ENCODE assay signal across 21 cellular contexts in genomic region chr17:530851-531250, GRCh38.
A peak's percentile ranks its signal among the peaks of the same experiment; 100 is the strongest.
DNase-seq lines count a peak whose midpoint lies in the region; FAIRE-seq and TF ChIP-seq lines count a peak whose summit lies in the region.
"Had no signal": no experiment of that assay in that cellular context is flagged by ENCODE, and none has a peak within 500 bp of the region (broad histone marks: within the 10 kb centered on the region; RNA-seq: fewer than 3 reads in every experiment).

No MANE protein-coding gene starts in this region.

- peaks cover 39% of the 10 kb centered on the region for H3K4me1 Mint-ChIP-seq in nephron

- no peak overlapping the region for H2BK12ac ChIP-seq in H1 (ENCODE audit: low read depth, low read length)

- no peak overlapping the region for H2AFZ ChIP-seq in Loucy (ENCODE audit: low read length)
- no peak overlapping the region for H2AFZ ChIP-seq in H1 (ENCODE audit: low read length)
- H2AFZ ChIP-seq in GM23248 = no peak overlapping the region

- H3K4me3 Mint-ChIP-seq in nephron = no peak overlapping the region
- H3K4me3 Mint-ChIP-seq: CD4-positive, alpha-beta T cell had no signal

- H2AK5ac ChIP-seq in H1 (ENCODE audit: low read depth, low read length) = no peak overlapping the region

- no peaks in the 10 kb centered on the region for H3K23me2 ChIP-seq in H1 (ENCODE audit: low read depth, low read length)

- H3K18ac ChIP-seq in H1 (ENCODE audit: extremely low read depth, low read length) = no peak overlapping the region

- peaks cover 40 to 77% (median 61%) of the 10 kb centered on the region in 11 experiments for H3K36me3 ChIP-seq in BLaER1 treated with 17β-estradiol and CSF1 and Interleukin-3, amounts not matched to agents 10 nM and 100 nM
- H3K36me3 ChIP-seq in Loucy (ENCODE audit: insufficient read depth, low read length) (no peaks in the 10 kb centered on the region; the same call in 1 of the 2 replicates), H1 (ENCODE audit: control insufficient read depth in 2 of 4, insufficient read depth in 4 of 4, low read length in 3 of 4) (peaks cover 0 to 9% (median 0%) of the 10 kb centered on the region in 4 experiments; a peak in 3 of 8 replicates), GM23248 (ENCODE audit: low read depth) (peaks cover 26% of the 10 kb centered on the region; the same call in 1 of the 2 replicates)
- H3K36me3 ChIP-seq: SJCRH30 had no signal

- POLR2A ChIA-PET in H1 (lab: Charles Lee; ENCODE audit: partially characterized antibody) = interaction anchor here (0.9 kb wide), 1 partner anchor 14 kb away, joined by 4 read pairs; no protein-coding TSS in a partner anchor

- peaks cover 6 to 60% (median 15%) of the 10 kb centered on the region in 11 experiments; a peak in 16 of 22 replicates for H3K9me3 ChIP-seq in BLaER1 treated with 17β-estradiol and CSF1 and Interleukin-3, amounts not matched to agents 10 nM and 100 nM (replicated peaks in 1 of 11)
- H3K9me3 ChIP-seq in Loucy (ENCODE audit: insufficient read depth, low read depth, low read length) = no peaks in the 10 kb centered on the region
- H3K9me3 ChIP-seq in H1 (ENCODE audit: insufficient read depth in 2 of 2, low read depth in 1 of 2, low read length in 1 of 2) = no peaks in the 10 kb centered on the region
- H3K9me3 ChIP-seq in GM23248 (ENCODE audit: low read depth) = no peaks in the 10 kb centered on the region
- H3K9me3 ChIP-seq: SJCRH30 had no signal

- peak overlapping the region in 9 of 11 experiments; percentile 51 to 99 (median 95); a peak in 19 of 22 replicates for H3K27ac ChIP-seq in BLaER1 treated with 17β-estradiol and CSF1 and Interleukin-3, amounts not matched to agents 10 nM and 100 nM
- H3K27ac ChIP-seq in H1 (ENCODE audit: low read depth, low read length) (no peak overlapping the region), GM23248 (no peak overlapping the region)
- H3K27ac ChIP-seq: BLaER1, SJCRH30 had no signal

- H3K9me2 ChIP-seq in Loucy (replicated peaks; ENCODE audit: low read depth, low read length) (no peaks in the 10 kb centered on the region), GM23248 (ENCODE audit: insufficient read depth) (no peaks in the 10 kb centered on the region)

- no peaks in the 10 kb centered on the region for H4K20me1 ChIP-seq in BLaER1 treated with 17β-estradiol and CSF1 and Interleukin-3, amounts not matched to agents 10 nM and 100 nM
- H4K20me1 ChIP-seq in Loucy (ENCODE audit: insufficient read depth, low read length, poor library complexity, severe bottlenecking) (no peaks in the 10 kb centered on the region), H1 (replicated peaks in 1 of 2; ENCODE audit: control insufficient read depth in 1 of 2, insufficient read depth in 2 of 2, low read length in 2 of 2) (no peaks in the 10 kb centered on the region), GM23248 (ENCODE audit: insufficient read depth) (no peaks in the 10 kb centered on the region)
- H4K20me1 ChIP-seq: BLaER1 had no signal

- FAIRE-seq in H1 (lab: Jason Lieb, UNC) = no peak
- FAIRE-seq: D721Med, H54 had no signal

- TF ChIP-seq CTCF in Loucy (conservative IDR thresholded peaks at IDR 0.05; ENCODE audit: low read length) (no peak), H1 (IDR thresholded peaks at IDR 0.05; ENCODE audit: control extremely low read depth in 1 of 3, insufficient read depth in 1 of 3, low read depth in 1 of 3, low read length in 3 of 3) (no peak), nephron (IDR thresholded peaks at IDR 0.05; ENCODE audit: unreplicated experiment in 3 of 3) (no peak)

- H3K36me3 Mint-ChIP-seq in nephron (ENCODE audit: low read depth) = peaks cover 56% of the 10 kb centered on the region

- no peak overlapping the region for H4K8ac ChIP-seq in H1 (ENCODE audit: extremely low read depth, insufficient read depth, low read length)

- H3K4me2 ChIP-seq in BLaER1 treated with 17β-estradiol and CSF1 and Interleukin-3, amounts not matched to agents 10 nM and 100 nM = peak overlapping the region in 9 of 11 experiments; percentile 3 to 85 (median 34); a peak in 12 of 22 replicates
- H3K4me2 ChIP-seq in Loucy (ENCODE audit: low read depth, low read length, poor library complexity, severe bottlenecking) (no peak overlapping the region), H1 (ENCODE audit: insufficient read depth in 1 of 2, low read depth in 2 of 2, low read length in 2 of 2) (no peak overlapping the region), GM23248 (ENCODE audit: unreplicated experiment) (no peak overlapping the region)
- H3K4me2 ChIP-seq: BLaER1 had no signal

- H3K23ac ChIP-seq in H1 (ENCODE audit: insufficient read length) = no peak overlapping the region

- no peaks in the 10 kb centered on the region for H3K79me2 ChIP-seq in Loucy (ENCODE audit: insufficient read depth, low read length)
- no peaks in the 10 kb centered on the region for H3K79me2 ChIP-seq in H1 (ENCODE audit: control insufficient read depth in 1 of 2, insufficient read depth in 2 of 2, low read length in 2 of 2)
- no peaks in the 10 kb centered on the region for H3K79me2 ChIP-seq in GM23248 (ENCODE audit: insufficient read depth)

- TF ChIP-seq EP300 in H1 (IDR thresholded peaks at IDR 0.05; ENCODE audit: borderline replicate concordance in 1 of 2, low read depth in 2 of 2, low read length in 2 of 2) = no peak

- 0 out of 2 replicates have a peak overlapping the region, but pooled peaks have one; percentile 36 for H2BK5ac ChIP-seq in H1 (ENCODE audit: low read depth, low read length)

- H3K4ac ChIP-seq in H1 (replicated peaks; ENCODE audit: insufficient read length, low read depth, low read length) = no peak overlapping the region

- H3K4me3 ChIP-seq in BLaER1 treated with 17β-estradiol and CSF1 and Interleukin-3, amounts not matched to agents 10 nM and 100 nM = no peak overlapping the region
- H3K4me3 ChIP-seq in Loucy (ENCODE audit: low read length, poor library complexity, severe bottlenecking) (no peak overlapping the region), H1 (ENCODE audit: extremely low read depth in 1 of 4, insufficient read depth in 2 of 4, low read depth in 3 of 4, low read length in 4 of 4) (no peak overlapping the region), GM23248 (no peak overlapping the region)
- H3K4me3 ChIP-seq: BLaER1, SJCRH30 had no signal

- H3K14ac ChIP-seq in H1 (ENCODE audit: insufficient read length) = no peak overlapping the region

- peaks cover 32 to 71% (median 57%) of the 10 kb centered on the region in 10 experiments for H3K4me1 ChIP-seq in BLaER1 treated with 17β-estradiol and CSF1 and Interleukin-3, amounts not matched to agents 10 nM and 100 nM
- H3K4me1 ChIP-seq in Loucy (ENCODE audit: insufficient read depth, low read length, poor library complexity, severe bottlenecking) (peaks cover 53% of the 10 kb centered on the region), H1 (replicated peaks in 1 of 4; ENCODE audit: control insufficient read depth in 3 of 4, insufficient read depth in 4 of 4, low read length in 3 of 4) (no peaks in the 10 kb centered on the region), GM23248 (ENCODE audit: insufficient read depth) (no peaks in the 10 kb centered on the region)
- H3K4me1 ChIP-seq: SJCRH30 had no signal

- H3K9ac ChIP-seq in BLaER1 treated with 17β-estradiol and CSF1 and Interleukin-3, amounts not matched to agents 10 nM and 100 nM = peak overlapping the region in 8 of 11 experiments; percentile 15 to 64 (median 40); a peak in 10 of 22 replicates
- H3K9ac ChIP-seq in Loucy (ENCODE audit: low read depth, low read length, poor library complexity, severe bottlenecking) (peak overlapping the region; percentile 1), H1 (replicated peaks in 1 of 4; ENCODE audit: extremely low read depth in 1 of 4, low read depth in 3 of 4, low read length in 3 of 4) (no peak overlapping the region), GM23248 (no peak overlapping the region)
- H3K9ac ChIP-seq: BLaER1 had no signal

- no peak for TF ChIP-seq POLR2A in H1 (IDR thresholded peaks at IDR 0.05; ENCODE audit: control extremely low read depth in 1 of 2, low read depth in 2 of 2, low read length in 2 of 2)

- H3F3A ChIP-seq in Loucy (ENCODE audit: low read depth) (no peaks in the 10 kb centered on the region; the same call in 1 of the 2 replicates), GM23248 (ENCODE audit: insufficient read depth) (no peaks in the 10 kb centered on the region)

- DNase-seq in H1 (ENCODE audit: low read depth in 1 of 2, low spot score in 2 of 2) (no peak), GM23248 (no peak), NCI-H2029 treated with DMSO at 0.1 percent for 48 hours (lab: John Stamatoyannopoulos, UW) (no peak)
- DNase-seq in activated CD4-positive, CD25-positive, alpha-beta regulatory T cell (lab: John Stamatoyannopoulos, UW) = no peak
- no peak for DNase-seq in activated CD4-positive, CD25-positive, alpha-beta regulatory T cell treated with anti-CD3 and anti-CD28 coated beads, Interleukin-2, amount 50 U/mL, for 72 hours
- DNase-seq: CD4-positive, alpha-beta T cell; IMR-90; KG1; MM.1S; NCI-H446 treated with DMSO at 0.1 percent for 48 hours; NCI-H526; NCI-H82; NK-92 treated with Interleukin-12 subunit alpha and Interleukin-12 subunit beta, amount 100 ng/mL, for 24 hours; PC-3; SJCRH30 had no signal

- no peak for TF ChIP-seq RAD21 in H1 (IDR thresholded peaks at IDR 0.05 in 1 of 2, conservative IDR thresholded peaks at IDR 0.05 in 1 of 2; ENCODE audit: low read depth in 2 of 2, low read length in 2 of 2)

- peak overlapping the region; percentile 27 to 64 (median 37) for H3K27ac Mint-ChIP-seq in nephron
- H3K27ac Mint-ChIP-seq: CD4-positive, alpha-beta T cell had no signal

- H2BK120ac ChIP-seq in H1 (replicated peaks; ENCODE audit: low read depth, low read length) = no peak overlapping the region

- no peak overlapping the region for H2BK20ac ChIP-seq in H1 (ENCODE audit: low read length)

- H3K79me1 ChIP-seq in H1 (ENCODE audit: low read depth, low read length) = no peaks in the 10 kb centered on the region

- no peak overlapping the region for H4K91ac ChIP-seq in H1 (replicated peaks; ENCODE audit: insufficient read length, low read length)

- H2BK15ac ChIP-seq in H1 (ENCODE audit: low read length) = no peak overlapping the region

- no peaks in the 10 kb centered on the region for H3K27me3 ChIP-seq in BLaER1 treated with 17β-estradiol and CSF1 and Interleukin-3, amounts not matched to agents 10 nM and 100 nM
- H3K27me3 ChIP-seq in Loucy (ENCODE audit: insufficient read depth, low read length, poor library complexity, severe bottlenecking) (no peaks in the 10 kb centered on the region), H1 (replicated peaks in 1 of 4; ENCODE audit: control insufficient read depth in 3 of 4, extremely low read depth in 1 of 4, insufficient read depth in 3 of 4, low read length in 3 of 4) (no peaks in the 10 kb centered on the region), GM23248 (replicated peaks; ENCODE audit: insufficient read depth) (no peaks in the 10 kb centered on the region)
- H3K27me3 ChIP-seq: BLaER1, SJCRH30 had no signal

- H3K9me3 Mint-ChIP-seq in nephron = peaks cover 3% of the 10 kb centered on the region
- H3K9me3 Mint-ChIP-seq: CD4-positive, alpha-beta T cell had no signal

- CTCF ChIA-PET in H1 (lab: Charles Lee; ENCODE audit: partially characterized antibody) = interaction anchor here (0.6 to 1.9 kb wide), 6 partner anchors 8 to 169 kb away, joined by 3 to 8 read pairs (median 4); no protein-coding TSS in a partner anchor

- no peaks in the 10 kb centered on the region for H3K27me3 Mint-ChIP-seq in nephron (ENCODE audit: low read depth)
- H3K27me3 Mint-ChIP-seq: CD4-positive, alpha-beta T cell had no signal

- in situ Hi-C loops in GM23248 (cut with MboI) = no loop called here

- no peak overlapping the region for H4K5ac ChIP-seq in H1 (ENCODE audit: insufficient read length, low read depth, low read length)

- no peak overlapping the region for H3K56ac ChIP-seq in H1 (replicated peaks; ENCODE audit: insufficient read length, low read depth, low read length)

- 78% methylated on average over 4 of the region's 4 CpGs; no CpG with 5 or more reads in 1 of the 2 experiments for WGBS in H1 (ENCODE audit: extremely low coverage in 1 of 2, insufficient coverage in 1 of 2, insufficient read length in 1 of 2, insufficient replicate concordance in 2 of 2, low coverage in 1 of 2, low lambda C conversion rate in 2 of 2, missing lambda C conversion rate in 1 of 2), 2 experiments
- WGBS in GM23248 (ENCODE audit: low coverage in 1 of 2, low lambda C conversion rate in 2 of 2, missing lambda C conversion rate in 2 of 2), 2 experiments = 60 to 63% methylated on average over 4 of the region's 4 CpGs

Comparison
In these comparisons a context has a peak if more than half of its experiments do, and no peak if none do; other contexts are left out.
1. H3K27ac ChIP-seq: peak in BLaER1 treated with 17β-estradiol and CSF1 and Interleukin-3, amounts not matched to agents 10 nM and 100 nM (9 of 11); none in H1 (single experiment) and GM23248 (single experiment).
2. H3K4me2 ChIP-seq: peak in BLaER1 treated with 17β-estradiol and CSF1 and Interleukin-3, amounts not matched to agents 10 nM and 100 nM (9 of 11); none in Loucy (single experiment), H1 (0 of 2) and GM23248 (single experiment).
3. H3K9ac ChIP-seq: peak in BLaER1 treated with 17β-estradiol and CSF1 and Interleukin-3, amounts not matched to agents 10 nM and 100 nM (8 of 11) and Loucy (single experiment); none in H1 (0 of 4) and GM23248 (single experiment).